14 cellular contexts compared by ENCODE assay signal in the genomic region with DNA sequence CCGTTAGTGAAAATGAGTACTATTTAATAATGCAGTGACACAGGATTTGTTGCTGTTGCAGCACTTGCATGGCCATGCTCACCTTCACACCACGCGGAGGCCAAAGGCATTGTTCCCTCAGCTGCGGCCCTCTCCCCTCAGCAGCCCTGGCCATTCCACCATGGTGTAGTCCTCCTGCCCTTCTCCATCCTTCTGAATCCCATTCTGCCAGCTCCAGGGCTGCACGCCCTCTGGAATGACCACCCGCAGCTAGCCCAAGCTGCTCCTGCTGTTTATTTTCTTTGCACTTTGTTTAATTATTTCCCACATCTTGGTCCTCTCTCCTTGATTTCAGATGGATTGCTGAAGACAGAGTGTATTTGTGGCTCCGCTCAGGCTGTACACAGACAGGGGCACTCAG.
A peak's percentile ranks its signal among the peaks of the same experiment; 100 is the strongest.
DNase-seq lines count a peak whose midpoint lies in the region; ATAC-seq and TF ChIP-seq lines count a peak whose summit lies in the region.
"Had no signal": no experiment of that assay in that cellular context is flagged by ENCODE, and none has a peak within 500 bp of the region (broad histone marks: within the 10 kb centered on the region; RNA-seq: fewer than 3 reads in every experiment).

No MANE protein-coding gene starts in this region.

- H3K9me3 Mint-ChIP-seq in activated CD8-positive, alpha-beta T cell treated with anti-CD3 and anti-CD28 coated beads, Interleukin-2, amount 10 ng/mL, durations not matched to agents 7 days and 5 days (ENCODE audit: insufficient read depth): no peaks in the 10 kb centered on the region
- H3K9me3 Mint-ChIP-seq in activated CD8-positive, alpha-beta T cell treated with anti-CD3 and anti-CD28 coated beads for 36 hours: peaks cover 2% of the 10 kb centered on the region
- H3K9me3 Mint-ChIP-seq in CD4-positive, alpha-beta memory T cell: peaks cover 0 to 1% (median 0%) of the 10 kb centered on the region in 8 donors
- H3K9me3 Mint-ChIP-seq in neural progenitor cell: peaks cover 7% of the 10 kb centered on the region

- no peak for DNase-seq in activated CD8-positive, alpha-beta T cell treated with anti-CD3 and anti-CD28 coated beads, Interleukin-2, amount 10 ng/mL, durations not matched to agents 7 days and 5 days
- no peak for DNase-seq in activated CD8-positive, alpha-beta T cell treated with anti-CD3 and anti-CD28 coated beads for 36 hours
- no peak for DNase-seq in CD4-positive, alpha-beta memory T cell
- DNase-seq in NCI-H69 (lab: John Stamatoyannopoulos, UW) (peak; percentile 23), neural progenitor cell (ENCODE audit: low spot score) (no peak), A172 (ENCODE audit: low spot score) (no peak)
- DNase-seq: AML-193, DMS79 treated with DMSO at 0.1 percent for 48 hours, NCI-H1694, NCI-H446, NCI-H82, SHP77 had no signal

- no peaks in the 10 kb centered on the region for H3K79me2 ChIP-seq in neural progenitor cell (ENCODE audit: low read depth)

- H3K4me3 ChIP-seq in CD4-positive, alpha-beta memory T cell (ENCODE audit: low read length in 2 of 2): no peak overlapping the region
- no peak overlapping the region for H3K4me3 ChIP-seq in neural progenitor cell
- H3K4me3 ChIP-seq: HAP-1 had no signal

- no peaks in the 10 kb centered on the region for H3F3A ChIP-seq in neural progenitor cell (ENCODE audit: low read depth)

- no peak overlapping the region for H2AFZ ChIP-seq in neural progenitor cell (replicated peaks)

- H3K36me3 ChIP-seq in CD4-positive, alpha-beta memory T cell (ENCODE audit: insufficient read depth, low read length): no peaks in the 10 kb centered on the region
- no peaks in the 10 kb centered on the region for H3K36me3 ChIP-seq in neural progenitor cell
- H3K36me3 ChIP-seq: HAP-1 had no signal

- peaks cover 21% of the 10 kb centered on the region for H3K4me1 ChIP-seq in CD4-positive, alpha-beta memory T cell (ENCODE audit: insufficient read depth, low read length)
- peaks cover 10% of the 10 kb centered on the region for H3K4me1 ChIP-seq in neural progenitor cell
- H3K4me1 ChIP-seq: HAP-1 had no signal

- POLR2A ChIA-PET in activated CD8-positive, alpha-beta T cell treated with anti-CD3 and anti-CD28 coated beads, Interleukin-2, amount 10 ng/mL, durations not matched to agents 7 days and 5 days (lab: Charles Lee): interaction anchor here (1.0 to 1.1 kb wide), 2 partner anchors 11 to 12 kb away, joined by 3 read pairs; no protein-coding TSS in a partner anchor
- POLR2A ChIA-PET in activated CD8-positive, alpha-beta T cell treated with anti-CD3 and anti-CD28 coated beads for 36 hours (lab: Charles Lee): interaction anchor here (1.3 kb wide), 2 partner anchors 82 to 179 kb away, joined by 3 to 4 read pairs; no protein-coding TSS in a partner anchor
- POLR2A ChIA-PET in CD4-positive, alpha-beta memory T cell (lab: Charles Lee; ENCODE audit: partially characterized antibody): interaction anchor here (1.9 to 2.4 kb wide), 3 partner anchors 15 to 83 kb away, joined by 4 to 11 read pairs (median 8); no protein-coding TSS in a partner anchor

- H3K9ac ChIP-seq in neural progenitor cell: no peak overlapping the region

- intact Hi-C loops in activated CD8-positive, alpha-beta T cell treated with anti-CD3 and anti-CD28 coated beads for 36 hours (cut with micrococcal nuclease): no loop called here
- intact Hi-C loops in CD4-positive, alpha-beta memory T cell (cut with micrococcal nuclease): no loop called here

- no peak overlapping the region for H3K27ac ChIP-seq in CD4-positive, alpha-beta memory T cell (ENCODE audit: low read depth, low read length)
- H3K27ac ChIP-seq in neural progenitor cell: no peak overlapping the region

- H3K9me3 ChIP-seq in CD4-positive, alpha-beta memory T cell (ENCODE audit: control insufficient read depth in 1 of 2, low read length in 2 of 2): no peaks in the 10 kb centered on the region
- H3K9me3 ChIP-seq in neural progenitor cell (ENCODE audit: low read depth): no peaks in the 10 kb centered on the region
- H3K9me3 ChIP-seq: HAP-1 had no signal

- TF ChIP-seq CTCF in activated CD8-positive, alpha-beta T cell treated with anti-CD3 and anti-CD28 coated beads for 36 hours (IDR thresholded peaks at IDR 0.05): no peak
- TF ChIP-seq CTCF in neural progenitor cell (IDR thresholded peaks at IDR 0.05): no peak

- H3K27ac Mint-ChIP-seq in activated CD8-positive, alpha-beta T cell treated with anti-CD3 and anti-CD28 coated beads, Interleukin-2, amount 10 ng/mL, durations not matched to agents 7 days and 5 days: peak overlapping the region; percentile 34
- H3K27ac Mint-ChIP-seq in activated CD8-positive, alpha-beta T cell treated with anti-CD3 and anti-CD28 coated beads for 36 hours: no peak overlapping the region
- H3K27ac Mint-ChIP-seq in CD4-positive, alpha-beta memory T cell: peak overlapping the region in 3 of 7 donors; percentile 10 to 63 (median 55)
- peak overlapping the region; percentile 16 for H3K27ac Mint-ChIP-seq in neural progenitor cell

- peaks cover 31% of the 10 kb centered on the region for H3K4me1 Mint-ChIP-seq in activated CD8-positive, alpha-beta T cell treated with anti-CD3 and anti-CD28 coated beads, Interleukin-2, amount 10 ng/mL, durations not matched to agents 7 days and 5 days (ENCODE audit: low read depth)
- peaks cover 36% of the 10 kb centered on the region for H3K4me1 Mint-ChIP-seq in activated CD8-positive, alpha-beta T cell treated with anti-CD3 and anti-CD28 coated beads for 36 hours (ENCODE audit: low read depth)
- peaks cover 16 to 36% (median 25%) of the 10 kb centered on the region in 4 donors for H3K4me1 Mint-ChIP-seq in CD4-positive, alpha-beta memory T cell
- H3K4me1 Mint-ChIP-seq in neural progenitor cell: peaks cover 16% of the 10 kb centered on the region

- H3K27me3 Mint-ChIP-seq in activated CD8-positive, alpha-beta T cell treated with anti-CD3 and anti-CD28 coated beads, Interleukin-2, amount 10 ng/mL, durations not matched to agents 7 days and 5 days (ENCODE audit: low read depth): no peaks in the 10 kb centered on the region
- no peaks in the 10 kb centered on the region for H3K27me3 Mint-ChIP-seq in activated CD8-positive, alpha-beta T cell treated with anti-CD3 and anti-CD28 coated beads for 36 hours
- peaks cover 0 to 4% of the 10 kb centered on the region in 2 donors for H3K27me3 Mint-ChIP-seq in CD4-positive, alpha-beta memory T cell
- peaks cover 5% of the 10 kb centered on the region for H3K27me3 Mint-ChIP-seq in neural progenitor cell (ENCODE audit: insufficient read depth, low read depth)

- H3K4me3 Mint-ChIP-seq in activated CD8-positive, alpha-beta T cell treated with anti-CD3 and anti-CD28 coated beads, Interleukin-2, amount 10 ng/mL, durations not matched to agents 7 days and 5 days: no peak overlapping the region
- H3K4me3 Mint-ChIP-seq in activated CD8-positive, alpha-beta T cell treated with anti-CD3 and anti-CD28 coated beads for 36 hours: no peak overlapping the region
- H3K4me3 Mint-ChIP-seq in CD4-positive, alpha-beta memory T cell: peak overlapping the region in 7 of 8 donors; percentile 35 to 96 (median 82)
- H3K4me3 Mint-ChIP-seq in neural progenitor cell: no peak overlapping the region

- H4K20me1 ChIP-seq in neural progenitor cell (ENCODE audit: low read depth): no peaks in the 10 kb centered on the region

- CTCF ChIA-PET in activated CD8-positive, alpha-beta T cell treated with anti-CD3 and anti-CD28 coated beads, Interleukin-2, amount 10 ng/mL, durations not matched to agents 7 days and 5 days (lab: Charles Lee): interaction anchor here (1.6 to 2.4 kb wide), 2 partner anchors 11 to 22 kb away, joined by 5 to 11 read pairs; no protein-coding TSS in a partner anchor
- CTCF ChIA-PET in activated CD8-positive, alpha-beta T cell treated with anti-CD3 and anti-CD28 coated beads for 36 hours (lab: Charles Lee): interaction anchor here (1.0 kb wide), 1 partner anchor 63 kb away, joined by 3 read pairs; no protein-coding TSS in a partner anchor
- CTCF ChIA-PET in CD4-positive, alpha-beta memory T cell (lab: Charles Lee; ENCODE audit: partially characterized antibody): interaction anchor here (1.0 to 1.2 kb wide), 2 partner anchors 14 to 22 kb away, joined by 3 read pairs; no protein-coding TSS in a partner anchor

- no peak for ATAC-seq in activated CD8-positive, alpha-beta T cell treated with anti-CD3 and anti-CD28 coated beads, Interleukin-2, amount 10 ng/mL, durations not matched to agents 7 days and 5 days
- no peak for ATAC-seq in activated CD8-positive, alpha-beta T cell treated with anti-CD3 and anti-CD28 coated beads for 36 hours
- no peak for ATAC-seq in HG02588 (IDR thresholded peaks at IDR 0.05; ENCODE audit: unreplicated experiment)

- H3K27me3 ChIP-seq in CD4-positive, alpha-beta memory T cell (ENCODE audit: insufficient read depth, low read length): no peaks in the 10 kb centered on the region
- no peaks in the 10 kb centered on the region for H3K27me3 ChIP-seq in neural progenitor cell

- no peak overlapping the region for H3K4me2 ChIP-seq in neural progenitor cell

- peaks cover 5% of the 10 kb centered on the region for H3K36me3 Mint-ChIP-seq in activated CD8-positive, alpha-beta T cell treated with anti-CD3 and anti-CD28 coated beads, Interleukin-2, amount 10 ng/mL, durations not matched to agents 7 days and 5 days (ENCODE audit: low read depth)
- no peaks in the 10 kb centered on the region for H3K36me3 Mint-ChIP-seq in activated CD8-positive, alpha-beta T cell treated with anti-CD3 and anti-CD28 coated beads for 36 hours (ENCODE audit: low read depth)
- H3K36me3 Mint-ChIP-seq in CD4-positive, alpha-beta memory T cell: peaks cover 0 to 5% of the 10 kb centered on the region in 2 donors
- H3K36me3 Mint-ChIP-seq in neural progenitor cell: no peaks in the 10 kb centered on the region

Comparison
In these comparisons a context has a peak if more than half of its experiments do, and no peak if none do; other contexts are left out.
1. H3K4me3 Mint-ChIP-seq: peak in CD4-positive, alpha-beta memory T cell (7 of 8); none in activated CD8-positive, alpha-beta T cell treated with anti-CD3 and anti-CD28 coated beads, Interleukin-2, amount 10 ng/mL, durations not matched to agents 7 days and 5 days (single experiment), activated CD8-positive, alpha-beta T cell treated with anti-CD3 and anti-CD28 coated beads for 36 hours (single experiment) and neural progenitor cell (single experiment).